Comparison of ENCODE assay signal across 8 cellular contexts in genomic region chr15:40274350-40275274, GRCh38. TPM values are rescaled to one million over a fixed set of nuclear protein-coding genes. Genes with fewer than 3 reads are reported as not detected.
DNase-seq lines count a peak whose midpoint lies in the region; ATAC-seq lines count a peak whose summit lies in the region.

No MANE protein-coding gene starts in this region.

- peak overlapping the region in 8 of 11 experiments; percentile 27 to 74 (median 58); a peak in 14 of 22 replicates for H3K27ac ChIP-seq in BLaER1 treated with 17β-estradiol and CSF1 and Interleukin-3, amounts not matched to agents 10 nM and 100 nM

- H3K27ac Mint-ChIP-seq in central memory CD8-positive, alpha-beta T cell (ENCODE audit: low read depth) = no peak overlapping the region

- H3K9me3 ChIP-seq in BLaER1 treated with 17β-estradiol and CSF1 and Interleukin-3, amounts not matched to agents 10 nM and 100 nM (replicated peaks in 1 of 11) = no peaks in the 10 kb centered on the region
- no peaks in the 10 kb centered on the region for H3K9me3 ChIP-seq in HAP-1

- H3K4me1 ChIP-seq in BLaER1 treated with 17β-estradiol and CSF1 and Interleukin-3, amounts not matched to agents 10 nM and 100 nM = peaks cover 49 to 72% (median 64%) of the 10 kb centered on the region in 10 experiments
- no peaks in the 10 kb centered on the region for H3K4me1 ChIP-seq in HAP-1

- ATAC-seq in central memory CD8-positive, alpha-beta T cell (replicated peaks; ENCODE audit: extremely low read depth, poor library complexity, severe bottlenecking) = peak; percentile 72
- ATAC-seq in left lobe of liver (peak; percentile 86), HG03025 (IDR thresholded peaks at IDR 0.05; ENCODE audit: low FRiP score, unreplicated experiment) (no peak)

- H3K9ac ChIP-seq in BLaER1 treated with 17β-estradiol and CSF1 and Interleukin-3, amounts not matched to agents 10 nM and 100 nM = peak overlapping the region in 6 of 11 experiments; percentile 35 to 69 (median 46); a peak in 6 of 22 replicates

- H3K4me1 Mint-ChIP-seq in central memory CD8-positive, alpha-beta T cell = peaks cover 5% of the 10 kb centered on the region

- no peak overlapping the region for H3K4me3 ChIP-seq in BLaER1 treated with 17β-estradiol and CSF1 and Interleukin-3, amounts not matched to agents 10 nM and 100 nM
- H3K4me3 ChIP-seq in HAP-1 = no peak overlapping the region

- peaks cover 2 to 17% (median 12%) of the 10 kb centered on the region in 11 experiments; a peak in 15 of 22 replicates for H3K27me3 ChIP-seq in BLaER1 treated with 17β-estradiol and CSF1 and Interleukin-3, amounts not matched to agents 10 nM and 100 nM
- H3K27me3 ChIP-seq in HAP-1 (ENCODE audit: low read depth) = no peaks in the 10 kb centered on the region

- DNase-seq in HAP-1 (ENCODE audit: low spot score in 2 of 2) (peak; percentile 68 to 90), NCI-H510A treated with DMSO at 0.1 percent for 48 hours (lab: John Stamatoyannopoulos, UW) (peak; percentile 61), left lobe of liver (ENCODE audit: low spot score) (peak; percentile 83)
- peak; percentile 87 to 90 for DNase-seq in activated CD4-positive, alpha-beta T cell treated with anti-CD3 and anti-CD28 coated beads for 4 hours
- DNase-seq in central memory CD8-positive, alpha-beta T cell (ENCODE audit: low spot score in 2 of 2) = peak; percentile 85 to 93
- DNase-seq in stimulated activated CD4-positive, alpha-beta T cell treated with anti-CD3 and anti-CD28 coated beads, Interleukin-4, amount 100 ng/mL, for 24 hours = peak; percentile 90

- H3K4me2 ChIP-seq in BLaER1 treated with 17β-estradiol and CSF1 and Interleukin-3, amounts not matched to agents 10 nM and 100 nM = peak overlapping the region; percentile 94 to 99 (median 96); a peak in 20 of 22 replicates

- H3K27me3 Mint-ChIP-seq in central memory CD8-positive, alpha-beta T cell = peaks cover 14% of the 10 kb centered on the region

- no peak overlapping the region for H3K4me3 Mint-ChIP-seq in central memory CD8-positive, alpha-beta T cell

- H3K36me3 Mint-ChIP-seq in central memory CD8-positive, alpha-beta T cell (ENCODE audit: insufficient read depth) = peaks cover 4% of the 10 kb centered on the region

- H4K20me1 ChIP-seq in BLaER1 treated with 17β-estradiol and CSF1 and Interleukin-3, amounts not matched to agents 10 nM and 100 nM = 0 out of 22 replicates have a peak, but pooled peaks cover 0 to 3% (median 0%) of the 10 kb centered on the region in 11 experiments

- H3K36me3 ChIP-seq in BLaER1 treated with 17β-estradiol and CSF1 and Interleukin-3, amounts not matched to agents 10 nM and 100 nM = no peaks in the 10 kb centered on the region
- no peaks in the 10 kb centered on the region for H3K36me3 ChIP-seq in HAP-1 (replicated peaks)

- H3K9me3 Mint-ChIP-seq in central memory CD8-positive, alpha-beta T cell = no peaks in the 10 kb centered on the region

- in situ Hi-C loops in HAP-1 (cut with MboI; ENCODE audit: low sequenced_read_pairs) = loop anchor here (5.0 to 25.0 kb wide), 3 partner anchors 52 to 487 kb away; partner anchors contain the start of gene FSIP1

RNA-seq across cellular contexts. Expression of gene ANKRD63, which starts 8.3 kb away (rescaled TPM):
- not detected for total RNA-seq in left lobe of liver

RNA-seq across cellular contexts. Expression of gene PLCB2, which starts 33.1 kb away (rescaled TPM):
- total RNA-seq in left lobe of liver = 8.7 TPM

RNA-seq across cellular contexts. Expression of gene PAK6, which starts 35.7 kb away (rescaled TPM):
- not detected for total RNA-seq in left lobe of liver

RNA-seq across cellular contexts. Expression of gene INAFM2, which starts 48.9 kb away (rescaled TPM):
- total RNA-seq in left lobe of liver = 7.7 TPM
